15 cellular contexts compared by ENCODE assay signal in the genomic region with DNA sequence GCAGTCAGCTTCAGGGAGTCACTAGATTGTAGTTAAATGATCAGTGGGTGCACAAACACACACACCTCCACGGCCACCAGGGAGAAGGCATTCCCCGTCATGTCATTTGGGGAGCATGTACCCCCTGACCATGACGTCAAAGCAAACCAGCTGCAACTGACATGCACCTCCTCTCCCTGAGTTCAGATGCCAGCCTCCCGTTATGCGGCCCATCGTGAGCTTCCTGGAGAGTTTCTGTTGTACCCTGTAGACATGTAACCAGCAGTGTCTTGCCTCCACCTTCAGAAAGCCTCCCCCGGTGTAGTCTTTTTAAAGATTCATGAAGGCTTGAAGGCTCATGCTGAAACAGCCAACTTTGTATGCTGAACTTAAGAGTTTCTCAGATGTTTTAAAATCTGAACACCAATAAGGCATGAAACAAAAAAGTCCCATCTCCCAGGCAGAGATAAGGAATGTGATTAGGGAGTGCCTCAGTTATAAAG. TPM values are rescaled to one million over a fixed set of nuclear protein-coding genes. Genes with fewer than 3 reads are reported as not detected.
A peak's percentile ranks its signal among the peaks of the same experiment; 100 is the strongest.
DNase-seq lines count a peak whose midpoint lies in the region; ATAC-seq and TF ChIP-seq lines count a peak whose summit lies in the region.
"Had no signal": no experiment of that assay in that cellular context is flagged by ENCODE, and none has a peak within 500 bp of the region (broad histone marks: within the 10 kb centered on the region; RNA-seq: fewer than 3 reads in every experiment).

No MANE protein-coding gene starts in this region.

- no peaks in the 10 kb centered on the region for H3K9me3 Mint-ChIP-seq in stimulated activated memory B cell treated with anti-CD40 and anti-IgM and Interleukin-4, amounts not matched to agents 10 μg/mL and 1 μg/mL and 100 μg/mL, for 72 hours
- H3K9me3 Mint-ChIP-seq: CD4-positive, alpha-beta T cell had no signal

- H3K27ac ChIP-seq in neutrophil (peak overlapping the region; percentile 86), brain microvascular endothelial cell (no peak overlapping the region)
- H3K27ac ChIP-seq: 22Rv1, A549, C4-2B, GM23248 had no signal

- H3K4me1 ChIP-seq in neutrophil (ENCODE audit: control insufficient read depth in 1 of 2, insufficient read depth in 1 of 2, low read depth in 1 of 2, low read length in 1 of 2), result peaks cover 42 to 56% of the 10 kb centered on the region in 2 experiments
- H3K4me1 ChIP-seq: A549, Caco-2, HAP-1 had no signal

- no peaks in the 10 kb centered on the region for H3K27me3 Mint-ChIP-seq in stimulated activated memory B cell treated with anti-CD40 and anti-IgM and Interleukin-4, amounts not matched to agents 10 μg/mL and 1 μg/mL and 100 μg/mL, for 72 hours
- H3K27me3 Mint-ChIP-seq: CD4-positive, alpha-beta T cell had no signal

- H3K36me3 ChIP-seq in neutrophil (peaks cover 3% of the 10 kb centered on the region), brain microvascular endothelial cell (replicated peaks) (peaks cover 16% of the 10 kb centered on the region)

- TF ChIP-seq CTCF in neutrophil (IDR thresholded peaks at IDR 0.05) (no peak), brain microvascular endothelial cell (IDR thresholded peaks at IDR 0.05; ENCODE audit: low read depth, low read length, missing control alignments) (no peak)

- H3K4me1 Mint-ChIP-seq in stimulated activated memory B cell treated with anti-CD40 and anti-IgM and Interleukin-4, amounts not matched to agents 10 μg/mL and 1 μg/mL and 100 μg/mL, for 72 hours, result peaks cover 11% of the 10 kb centered on the region

- peak; percentile 18 for ATAC-seq in left colon
- no peak for ATAC-seq in stimulated activated memory B cell treated with anti-CD40 and anti-IgM and Interleukin-4, amounts not matched to agents 10 μg/mL and 1 μg/mL and 100 μg/mL, for 72 hours
- ATAC-seq: A549 had no signal

- H3K27me3 ChIP-seq in neutrophil (no peaks in the 10 kb centered on the region), brain microvascular endothelial cell (replicated peaks) (no peaks in the 10 kb centered on the region)

- H3K4me3 ChIP-seq in neutrophil (ENCODE audit: low read depth in 1 of 2, low read length in 1 of 2) (no peak overlapping the region), brain microvascular endothelial cell (ENCODE audit: low read depth, low read length) (no peak overlapping the region)
- H3K4me3 ChIP-seq: A549, GM23248, HAP-1 had no signal

- H3K9me3 ChIP-seq in neutrophil, result no peaks in the 10 kb centered on the region
- H3K9me3 ChIP-seq: A549, Caco-2, HAP-1 had no signal

- intact Hi-C loops in left colon (cut with DNase I, micrococcal nuclease), result no loop called here

- in situ Hi-C loops in brain microvascular endothelial cell (cut with HindIII; ENCODE audit: low pct_ligation_motif_present, low sequenced_read_pairs), result no loop called here

- no peak overlapping the region for H3K27ac Mint-ChIP-seq in stimulated activated memory B cell treated with anti-CD40 and anti-IgM and Interleukin-4, amounts not matched to agents 10 μg/mL and 1 μg/mL and 100 μg/mL, for 72 hours
- H3K27ac Mint-ChIP-seq: CD4-positive, alpha-beta T cell had no signal

- no peak overlapping the region for H3K4me3 Mint-ChIP-seq in stimulated activated memory B cell treated with anti-CD40 and anti-IgM and Interleukin-4, amounts not matched to agents 10 μg/mL and 1 μg/mL and 100 μg/mL, for 72 hours
- H3K4me3 Mint-ChIP-seq: CD4-positive, alpha-beta T cell had no signal

- peak; percentile 38 for DNase-seq in activated CD8-positive, alpha-beta memory T cell treated with anti-CD3 and anti-CD28 coated beads for 24 hours
- no peak for DNase-seq in activated CD8-positive, alpha-beta memory T cell treated with anti-CD3 and anti-CD28 coated beads, Interleukin-2, amount 50 U/mL, for 48 hours
- DNase-seq in left colon, result no peak
- no peak for DNase-seq in brain microvascular endothelial cell
- no peak for DNase-seq in epidermal melanocyte (ENCODE audit: insufficient read length, low spot score)
- DNase-seq: AML-193; Caco-2; CD4-positive, alpha-beta T cell; GM23248 had no signal

- H3K36me3 Mint-ChIP-seq in stimulated activated memory B cell treated with anti-CD40 and anti-IgM and Interleukin-4, amounts not matched to agents 10 μg/mL and 1 μg/mL and 100 μg/mL, for 72 hours, result peaks cover 35% of the 10 kb centered on the region

RNA-seq across cellular contexts. Expression of gene FNTB, which starts 54.8 kb away (rescaled TPM):
- 10 to 100 TPM; 11.0 to 14.2 TPM for total RNA-seq in left colon
